ENCODE assay signal across 25 cellular contexts in genomic region chr3:58474967-58475578, GRCh38. TPM values are rescaled to one million over a fixed set of nuclear protein-coding genes. Genes with fewer than 3 reads are reported as not detected.
DNase-seq lines count a peak whose midpoint lies in the region; ATAC-seq and TF ChIP-seq lines count a peak whose summit lies in the region.
"Had no signal": no experiment of that assay in that cellular context is flagged by ENCODE, and none has a peak within 500 bp of the region (broad histone marks: within the 10 kb centered on the region; RNA-seq: fewer than 3 reads in every experiment).

No MANE protein-coding gene starts in this region.

- TF ChIP-seq CTCF in DOHH2 (IDR thresholded peaks at IDR 0.05; ENCODE audit: low read depth, low read length, poor library complexity, severe bottlenecking) (no peak), OCI-LY3 (IDR thresholded peaks at IDR 0.05; ENCODE audit: low read depth, low read length) (no peak), uterus (IDR thresholded peaks at IDR 0.05) (no peak)

- TF ChIP-seq POLR2A in uterus (IDR thresholded peaks at IDR 0.05): no peak

- H3K36me3 ChIP-seq in DOHH2 (ENCODE audit: control insufficient read depth, low read length) (no peaks in the 10 kb centered on the region), OCI-LY3 (replicated peaks; ENCODE audit: low read depth, low read length) (no peaks in the 10 kb centered on the region), uterus (no peaks in the 10 kb centered on the region)
- H3K36me3 ChIP-seq: adrenal gland, left ventricle myocardium inferior, pancreas, right atrium auricular region had no signal

- no peak overlapping the region for H2AFZ ChIP-seq in OCI-LY3 (ENCODE audit: low read depth, low read length)

- ATAC-seq in left lobe of liver (peak; percentile 83), GM21367 (IDR thresholded peaks at IDR 0.05; ENCODE audit: unreplicated experiment) (no peak)
- peak; percentile 70 for ATAC-seq in stimulated activated memory B cell treated with anti-CD40 and anti-IgM and Interleukin-4, amounts not matched to agents 10 μg/mL and 1 μg/mL and 100 μg/mL, for 72 hours
- ATAC-seq: activated T-cell treated with anti-CD3 and anti-CD28 coated beads, Interleukin-2, amount 50 U/mL, for 4 hours; esophagus mucosa; K562; natural killer cell had no signal

- H3K4me3 ChIP-seq in DOHH2 (ENCODE audit: low read length) (peak overlapping the region; percentile 41), OCI-LY3 (ENCODE audit: low read length) (no peak overlapping the region), uterus (no peak overlapping the region)
- H3K4me3 ChIP-seq: adrenal gland, K562, left ventricle myocardium inferior, pancreas, right atrium auricular region had no signal

- H3K4me1 Mint-ChIP-seq in stimulated activated memory B cell treated with anti-CD40 and anti-IgM and Interleukin-4, amounts not matched to agents 10 μg/mL and 1 μg/mL and 100 μg/mL, for 72 hours: peaks cover 42% of the 10 kb centered on the region

- no peak overlapping the region for H3K9ac ChIP-seq in OCI-LY3 (ENCODE audit: low read length)

- no peaks in the 10 kb centered on the region for H3K9me3 Mint-ChIP-seq in stimulated activated memory B cell treated with anti-CD40 and anti-IgM and Interleukin-4, amounts not matched to agents 10 μg/mL and 1 μg/mL and 100 μg/mL, for 72 hours
- H3K9me3 Mint-ChIP-seq: activated CD4-positive, alpha-beta T cell treated with anti-CD3 and anti-CD28 coated beads, Interleukin-2, amount 10 ng/mL, durations not matched to agents 24 days and 14 days; activated T-cell treated with anti-CD3 and anti-CD28 coated beads, Interleukin-2, amount 50 U/mL, for 4 hours; natural killer cell had no signal

- peak overlapping the region; percentile 70 for H3K27ac Mint-ChIP-seq in stimulated activated memory B cell treated with anti-CD40 and anti-IgM and Interleukin-4, amounts not matched to agents 10 μg/mL and 1 μg/mL and 100 μg/mL, for 72 hours
- H3K27ac Mint-ChIP-seq: activated CD4-positive, alpha-beta T cell treated with anti-CD3 and anti-CD28 coated beads, Interleukin-2, amount 10 ng/mL, durations not matched to agents 24 days and 14 days; mesothelial cell of epicardium; natural killer cell had no signal

- H3K27me3 ChIP-seq in DOHH2 (ENCODE audit: control insufficient read depth, low read length): no peaks in the 10 kb centered on the region
- no peaks in the 10 kb centered on the region for H3K27me3 ChIP-seq in OCI-LY3 (ENCODE audit: low read depth, low read length)
- H3K27me3 ChIP-seq in uterus: no peaks in the 10 kb centered on the region
- H3K27me3 ChIP-seq: adrenal gland, pancreas, right atrium auricular region had no signal

- H4K20me1 ChIP-seq in DOHH2 (ENCODE audit: control insufficient read depth, insufficient read depth, low read depth, low read length) (no peaks in the 10 kb centered on the region), OCI-LY3 (ENCODE audit: insufficient read depth, low read length) (no peaks in the 10 kb centered on the region)

- H3K9me2 ChIP-seq in DOHH2 (replicated peaks; ENCODE audit: control insufficient read depth, low read length): no peaks in the 10 kb centered on the region

- H3K36me3 Mint-ChIP-seq in stimulated activated memory B cell treated with anti-CD40 and anti-IgM and Interleukin-4, amounts not matched to agents 10 μg/mL and 1 μg/mL and 100 μg/mL, for 72 hours: no peaks in the 10 kb centered on the region
- H3K36me3 Mint-ChIP-seq: mesothelial cell of epicardium, natural killer cell had no signal

- H3K4me1 ChIP-seq in DOHH2 (ENCODE audit: control insufficient read depth, low read length) (peaks cover 20% of the 10 kb centered on the region), OCI-LY3 (ENCODE audit: low read length) (peaks cover 25% of the 10 kb centered on the region), uterus (no peaks in the 10 kb centered on the region)

- H3K9me3 ChIP-seq in DOHH2 (ENCODE audit: control insufficient read depth, insufficient read depth, low read length) (no peaks in the 10 kb centered on the region), OCI-LY3 (ENCODE audit: insufficient read depth, low read length) (no peaks in the 10 kb centered on the region), uterus (no peaks in the 10 kb centered on the region)
- H3K9me3 ChIP-seq: adrenal gland, pancreas, right atrium auricular region had no signal

- DNase-seq in left lobe of liver (ENCODE audit: low spot score) (peak; percentile 79), uterus (no peak), GF-D8 (lab: John Stamatoyannopoulos, UW) (no peak)
- DNase-seq: activated CD4-positive, alpha-beta T cell treated with anti-CD3 and anti-CD28 coated beads, Interleukin-2, amount 10 ng/mL, durations not matched to agents 24 days and 14 days; activated naive CD4-positive, alpha-beta T cell; activated T-cell treated with anti-CD3 and anti-CD28 coated beads, Interleukin-2, amount 50 U/mL, for 4 hours; adrenal gland; foreskin melanocyte; hippocampal formation; immature natural killer cell; left ventricle myocardium inferior; natural killer cell; NCI-H1436 treated with DMSO at 0.1 percent for 48 hours; pancreas; stimulated activated CD4-positive, alpha-beta T cell treated with anti-CD3 and anti-CD28 coated beads, Interleukin-12 subunit alpha, Interleukin-12 subunit beta, amount 100 ng/mL, for 4 hours; stimulated activated CD4-positive, alpha-beta T cell treated with anti-CD3 and anti-CD28 coated beads, Interleukin-4, amount 100 ng/mL, for 24 hours; stimulated activated naive CD4-positive, alpha-beta T cell treated with Interleukin-2 at 50 U/mL for 16 hours had no signal

- H3K4me2 ChIP-seq in DOHH2 (ENCODE audit: low read length) (peak overlapping the region; percentile 60), OCI-LY3 (ENCODE audit: low read length) (0 out of 2 replicates have a peak overlapping the region, but pooled peaks have one; percentile 3)

- no peaks in the 10 kb centered on the region for H3K79me2 ChIP-seq in DOHH2 (ENCODE audit: control insufficient read depth, low read length)
- H3K79me2 ChIP-seq in OCI-LY3 (ENCODE audit: low read length): no peaks in the 10 kb centered on the region

- H3F3A ChIP-seq in DOHH2 (ENCODE audit: control insufficient read depth, insufficient read depth): no peaks in the 10 kb centered on the region

- 0 out of 2 replicates have a peak overlapping the region, but pooled peaks have one; percentile 0 for H3K27ac ChIP-seq in DOHH2 (ENCODE audit: low read depth, low read length)
- no peak overlapping the region for H3K27ac ChIP-seq in OCI-LY3 (ENCODE audit: low read length)
- H3K27ac ChIP-seq in uterus: no peak overlapping the region
- H3K27ac ChIP-seq: adrenal gland, left ventricle myocardium inferior, pancreas, right atrium auricular region had no signal

- H3K4me3 Mint-ChIP-seq in stimulated activated memory B cell treated with anti-CD40 and anti-IgM and Interleukin-4, amounts not matched to agents 10 μg/mL and 1 μg/mL and 100 μg/mL, for 72 hours: peak overlapping the region; percentile 43
- H3K4me3 Mint-ChIP-seq: activated CD4-positive, alpha-beta T cell treated with anti-CD3 and anti-CD28 coated beads, Interleukin-2, amount 10 ng/mL, durations not matched to agents 24 days and 14 days; activated T-cell treated with anti-CD3 and anti-CD28 coated beads, Interleukin-2, amount 50 U/mL, for 4 hours; immature natural killer cell; mesothelial cell of epicardium; natural killer cell had no signal

- intact Hi-C loops in uterus (cut with DNase I; ENCODE audit: low total_unique reads): no loop called here

- H3K27me3 Mint-ChIP-seq in stimulated activated memory B cell treated with anti-CD40 and anti-IgM and Interleukin-4, amounts not matched to agents 10 μg/mL and 1 μg/mL and 100 μg/mL, for 72 hours: no peaks in the 10 kb centered on the region

RNA-seq across cellular contexts. Expression of gene KCTD6, which starts 16.8 kb away (rescaled TPM):
- 5.2 TPM for total RNA-seq in left lobe of liver
- total RNA-seq in uterus: 10 to 100 TPM; 21.0 to 27.4 (median 24.3) TPM

RNA-seq across cellular contexts. Expression of gene PDHB, which starts 41.4 kb away (rescaled TPM):
- total RNA-seq in left lobe of liver: 35.9 TPM
- total RNA-seq in uterus: 100 to 1,000 TPM in 1 of 4 donors, 10 to 100 TPM in 3; 40.9 to 100 (median 49.7) TPM
